Comparison of ENCODE assay signal across 1 cellular context in the genomic region with DNA sequence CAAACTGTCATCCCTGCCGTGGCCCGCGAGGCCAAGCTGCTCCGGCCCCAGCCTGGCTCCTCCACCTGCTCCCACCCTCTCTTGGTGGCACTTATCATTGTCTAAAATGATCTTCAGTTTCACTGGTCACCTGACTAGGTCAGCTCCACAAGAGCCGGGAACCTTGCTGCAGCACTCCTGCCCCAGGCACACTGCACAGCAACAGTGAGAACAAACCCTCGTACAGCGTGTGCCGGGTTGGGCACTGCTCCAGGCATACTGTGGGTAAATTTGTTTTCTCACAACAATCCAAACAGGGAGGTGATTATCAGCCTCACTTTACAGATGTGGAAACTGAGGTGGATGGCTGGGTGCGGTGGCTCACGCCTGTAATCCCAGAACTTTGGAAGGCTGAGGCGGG.
TF ChIP-seq lines count a peak whose summit lies in the region.

No MANE protein-coding gene starts in this region.

TF ChIP-seq in SK-N-SH, 30 proteins besides CTCF, POLR2A, EP300 and RAD21 (continued from another document):
- TF ChIP-seq, protein P1, sequence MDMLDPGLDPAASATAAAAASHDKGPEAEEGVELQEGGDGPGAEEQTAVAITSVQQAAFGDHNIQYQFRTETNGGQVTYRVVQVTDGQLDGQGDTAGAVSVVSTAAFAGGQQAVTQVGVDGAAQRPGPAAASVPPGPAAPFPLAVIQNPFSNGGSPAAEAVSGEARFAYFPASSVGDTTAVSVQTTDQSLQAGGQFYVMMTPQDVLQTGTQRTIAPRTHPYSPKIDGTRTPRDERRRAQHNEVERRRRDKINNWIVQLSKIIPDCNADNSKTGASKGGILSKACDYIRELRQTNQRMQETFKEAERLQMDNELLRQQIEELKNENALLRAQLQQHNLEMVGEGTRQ (IDR thresholded peaks at IDR 0.05; ENCODE audit: borderline replicate concordance, low read depth, low read length) = no peak
- TF ChIP-seq, protein P2, sequence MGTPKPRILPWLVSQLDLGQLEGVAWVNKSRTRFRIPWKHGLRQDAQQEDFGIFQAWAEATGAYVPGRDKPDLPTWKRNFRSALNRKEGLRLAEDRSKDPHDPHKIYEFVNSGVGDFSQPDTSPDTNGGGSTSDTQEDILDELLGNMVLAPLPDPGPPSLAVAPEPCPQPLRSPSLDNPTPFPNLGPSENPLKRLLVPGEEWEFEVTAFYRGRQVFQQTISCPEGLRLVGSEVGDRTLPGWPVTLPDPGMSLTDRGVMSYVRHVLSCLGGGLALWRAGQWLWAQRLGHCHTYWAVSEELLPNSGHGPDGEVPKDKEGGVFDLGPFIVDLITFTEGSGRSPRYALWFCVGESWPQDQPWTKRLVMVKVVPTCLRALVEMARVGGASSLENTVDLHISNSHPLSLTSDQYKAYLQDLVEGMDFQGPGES (IDR thresholded peaks at IDR 0.05; ENCODE audit: low read depth, low read length) = no peak
- no peak for TF ChIP-seq RFX5 (IDR thresholded peaks at IDR 0.05; ENCODE audit: low read length)
- no peak for TF ChIP-seq EZH2phosphoT487 (IDR thresholded peaks at IDR 0.05; ENCODE audit: borderline replicate concordance, low read depth)
- TF ChIP-seq CHD2 (IDR thresholded peaks at IDR 0.05; ENCODE audit: low read length, partially characterized antibody) = no peak
- TF ChIP-seq YY1 (IDR thresholded peaks at IDR 0.05; ENCODE audit: low read depth) = no peak
- TF ChIP-seq RXRA (IDR thresholded peaks at IDR 0.05; ENCODE audit: borderline replicate concordance, low read depth) = no peak
- TF ChIP-seq TAF1 (IDR thresholded peaks at IDR 0.05; ENCODE audit: borderline replicate concordance, low read depth, low read length) = no peak
- no peak for TF ChIP-seq GATA2 (CRISPR knock-in tag; IDR thresholded peaks at IDR 0.05)
